12 cellular contexts compared by ENCODE assay signal in genomic region chr10:114397651-114398145, GRCh38. TPM values are rescaled to one million over a fixed set of nuclear protein-coding genes. Genes with fewer than 3 reads are reported as not detected.
A peak's percentile ranks its signal among the peaks of the same experiment; 100 is the strongest.
DNase-seq lines count a peak whose midpoint lies in the region; ATAC-seq and TF ChIP-seq lines count a peak whose summit lies in the region.
"Had no signal": no experiment of that assay in that cellular context is flagged by ENCODE, and none has a peak within 500 bp of the region (broad histone marks: within the 10 kb centered on the region; RNA-seq: fewer than 3 reads in every experiment).

No MANE protein-coding gene starts in this region.

- H3K27ac ChIP-seq in ovary = peak overlapping the region; percentile 7 to 63
- H3K27ac ChIP-seq: epithelial cell of prostate had no signal

- ATAC-seq in Right ventricle myocardium superior (ENCODE audit: poor library complexity) = peak; percentile 44

- 8% methylated on average over 6 of the region's 6 CpGs for WGBS in ovary, 3 donors

- no peak for TF ChIP-seq POLR2A in ovary (IDR thresholded peaks at IDR 0.05)

- TF ChIP-seq CTCF in AG10803 (conservative IDR thresholded peaks at IDR 0.05; ENCODE audit: low read length) = no peak
- no peak for TF ChIP-seq CTCF in ovary (IDR thresholded peaks at IDR 0.05)

- H3K27me3 ChIP-seq in ovary = no peaks in the 10 kb centered on the region

- no peaks in the 10 kb centered on the region for H3K9me3 ChIP-seq in ovary

- intact Hi-C loops in Right ventricle myocardium superior (cut with DNase I) (no loop called here), ovary (cut with DNase I) (no loop called here)

- no peak for TF ChIP-seq EP300 in ovary (IDR thresholded peaks at IDR 0.05)

- H3K36me3 ChIP-seq in ovary = no peaks in the 10 kb centered on the region

- H3K4me3 ChIP-seq in AG10803 (ENCODE audit: low read length) (peak overlapping the region; percentile 15; the same call in 1 of the 2 replicates), ovary (peak overlapping the region; percentile 19)

- peak; percentile 25 for DNase-seq in AG10803 (ENCODE audit: low read depth)
- DNase-seq in SW480 (ENCODE audit: low spot score) = peak; percentile 89
- no peak for DNase-seq in Right ventricle myocardium superior
- peak in 2 of 5 donors; percentile 44 to 48 for DNase-seq in ovary
- DNase-seq in COLO668 (lab: John Stamatoyannopoulos, UW; ENCODE audit: unreplicated experiment) = no peak
- DNase-seq in activated CD4-positive, CD25-positive, alpha-beta regulatory T cell (lab: John Stamatoyannopoulos, UW) = no peak
- no peak for DNase-seq in NCI-H187 (lab: John Stamatoyannopoulos, UW)
- DNase-seq in NCI-H510A (lab: John Stamatoyannopoulos, UW) = no peak
- DNase-seq: activated CD4-positive, alpha-beta memory T cell treated with anti-CD3 and anti-CD28 coated beads for 36 hours; activated naive CD8-positive, alpha-beta T cell treated with anti-CD3 and anti-CD28 coated beads for 36 hours; NCI-H526 treated with DMSO at 0.1 percent for 48 hours had no signal

- peaks cover 32% of the 10 kb centered on the region for H3K4me1 ChIP-seq in ovary (ENCODE audit: insufficient read depth)

RNA-seq across cellular contexts. Expression of gene AFAP1L2, which starts 6.6 kb away (rescaled TPM):
- total RNA-seq in Right ventricle myocardium superior (5.3 TPM), ovary (10 to 100 TPM in 6 of 7 donors, 1 to 10 TPM in 1; 9.8 to 53.7 (median 25.3) TPM)
- polyA plus RNA-seq in ovary = 10 to 100 TPM; 18.7 to 19.5 TPM

Comparison
In these comparisons a context has a peak if more than half of its experiments do, and no peak if none do; other contexts are left out.
1. DNase-seq: peak in AG10803 (single experiment) and SW480 (single experiment); none in Right ventricle myocardium superior (single experiment), COLO668 (single experiment), activated CD4-positive, CD25-positive, alpha-beta regulatory T cell (0 of 4), NCI-H187 (0 of 2) and NCI-H510A (single experiment).